14 cellular contexts compared by ENCODE assay signal in the genomic region with DNA sequence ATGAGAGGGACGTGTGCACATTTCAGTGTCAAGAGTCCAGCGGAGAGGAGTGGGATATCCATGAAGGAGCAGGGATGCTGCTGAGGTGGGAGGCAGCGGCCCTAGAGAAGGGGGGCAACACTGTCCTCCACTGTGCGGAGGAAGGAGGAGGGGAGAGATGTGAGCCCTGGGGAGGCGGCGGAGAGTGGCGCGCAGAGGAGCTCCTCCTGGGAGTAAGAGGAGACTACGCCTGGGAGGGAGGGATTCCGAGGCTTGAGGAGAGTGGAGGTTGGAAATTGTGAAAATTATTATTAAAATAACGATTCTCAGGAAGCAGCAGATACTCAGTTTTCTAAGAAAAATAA.
"Had no signal": no experiment of that assay in that cellular context is flagged by ENCODE, and none has a peak within 500 bp of the region (broad histone marks: within the 10 kb centered on the region; RNA-seq: fewer than 3 reads in every experiment).

No MANE protein-coding gene starts in this region.

- ATAC-seq: heart left ventricle; left lung; naive thymus-derived CD8-positive, alpha-beta T cell had no signal

- H3K9me3 Mint-ChIP-seq: activated naive CD4-positive, alpha-beta T cell treated with anti-CD3 and anti-CD28 coated beads for 36 hours had no signal

- H3K36me3 Mint-ChIP-seq: brain; mesothelial cell of epicardium; naive thymus-derived CD8-positive, alpha-beta T cell had no signal

- DNase-seq: activated CD8-positive, alpha-beta memory T cell treated with anti-CD3 and anti-CD28 coated beads, Interleukin-2, amount 50 U/mL, for 48 hours; activated effector memory CD4-positive, alpha-beta T cell treated with Interleukin-2 at 50 U/mL for 16 hours; activated naive CD4-positive, alpha-beta T cell treated with anti-CD3 and anti-CD28 coated beads for 36 hours; activated T-cell treated with anti-CD3 and anti-CD28 coated beads, Interleukin-2, amount 50 U/mL, for 48 hours; aorta; effector CD4-positive, alpha-beta T cell; heart left ventricle; naive thymus-derived CD8-positive, alpha-beta T cell; ovary; stimulated activated CD4-positive, alpha-beta T cell treated with anti-CD3 and anti-CD28 coated beads, Interleukin-4, amount 100 ng/mL, for 24 hours; stimulated activated naive CD4-positive, alpha-beta T cell treated with Interleukin-2 at 50 U/mL for 16 hours had no signal

- H3K4me3 Mint-ChIP-seq: activated naive CD4-positive, alpha-beta T cell treated with anti-CD3 and anti-CD28 coated beads for 36 hours; brain; mesothelial cell of epicardium had no signal

- H3K27ac Mint-ChIP-seq: brain, mesothelial cell of epicardium had no signal
